Comparison of ENCODE assay signal across 23 cellular contexts in the genomic region with DNA sequence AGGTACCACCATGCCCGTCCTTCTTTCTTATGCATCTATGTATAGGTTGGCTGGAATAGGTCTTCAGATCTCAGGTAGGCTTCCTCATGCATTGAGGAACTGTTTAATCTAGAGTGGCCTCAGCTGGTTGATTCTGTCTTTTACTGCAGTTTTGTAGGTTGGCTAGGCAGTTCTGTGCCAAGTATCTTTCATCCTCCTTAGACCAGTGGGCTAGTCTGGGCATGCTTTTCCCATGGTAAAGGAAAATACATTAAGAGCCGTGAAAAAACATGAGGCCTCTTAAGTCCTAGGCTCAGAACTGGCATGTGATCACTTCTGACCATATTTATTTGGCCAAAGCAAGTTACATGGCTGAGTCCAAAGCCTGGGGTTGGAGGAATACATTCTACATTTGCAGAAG.
"Had no signal": no experiment of that assay in that cellular context is flagged by ENCODE, and none has a peak within 500 bp of the region (broad histone marks: within the 10 kb centered on the region; RNA-seq: fewer than 3 reads in every experiment).

No MANE protein-coding gene starts in this region.

- H3K4me1 ChIP-seq: Peyer's patch had no signal

- H3K36me3 ChIP-seq: brain microvascular endothelial cell, Peyer's patch had no signal

- H3K27ac ChIP-seq: brain microvascular endothelial cell, Peyer's patch, SK-N-MC had no signal

- ATAC-seq: activated T-cell treated with anti-CD3 and anti-CD28 coated beads, Interleukin-2, amount 50 U/mL, for 4 hours; T-cell had no signal

- DNase-seq: activated B cell treated with CpG ODN at 0.5 μM for 24 hours; activated CD4-positive, alpha-beta T cell treated with anti-CD3 and anti-CD28 coated beads for 1 hour; activated CD4-positive, alpha-beta T cell treated with anti-CD3 and anti-CD28 coated beads, Interleukin-2, amount 10 ng/mL, durations not matched to agents 24 days and 14 days; activated CD4-positive, alpha-beta T cell treated with anti-CD3 and anti-CD28 coated beads, Interleukin-2, amount 50 U/mL, for 48 hours; activated CD8-positive, alpha-beta memory T cell treated with anti-CD3 and anti-CD28 coated beads for 24 hours; activated effector memory CD4-positive, alpha-beta T cell treated with anti-CD3 and anti-CD28 coated beads, Interleukin-2, amount 50 U/mL, for 16 hours; activated naive CD4-positive, alpha-beta T cell treated with Interleukin-2 at 50 U/mL for 16 hours; activated T-cell treated with anti-CD3 and anti-CD28 coated beads, Interleukin-2, amount 50 U/mL, for 4 hours; amygdala; brain microvascular endothelial cell; caudate nucleus; MM.1S; NCI-H146; NCI-H1930; NCI-H2107; NCI-H446; NCI-H524; Peyer's patch; SHP77 treated with DMSO at 0.1 percent for 48 hours; T-cell; T-helper 2 cell; T1000 had no signal

- H3K4me3 ChIP-seq: Peyer's patch, SK-N-MC had no signal

- H3K9me3 ChIP-seq: Peyer's patch had no signal

- H3K27me3 ChIP-seq: Peyer's patch had no signal
